In genomic region chr17:20281860-20282259, GRCh38 we compare ENCODE assay signal across 13 cellular contexts.
DNase-seq lines count a peak whose midpoint lies in the region; ATAC-seq and TF ChIP-seq lines count a peak whose summit lies in the region.
"Had no signal": no experiment of that assay in that cellular context is flagged by ENCODE, and none has a peak within 500 bp of the region (broad histone marks: within the 10 kb centered on the region; RNA-seq: fewer than 3 reads in every experiment).

No MANE protein-coding gene starts in this region.

- peaks cover 9% of the 10 kb centered on the region for H3K4me1 Mint-ChIP-seq in activated CD8-positive, alpha-beta memory T cell treated with anti-CD3 and anti-CD28 coated beads, Interleukin-2, amount 10 ng/mL, durations not matched to agents 7 days and 5 days
- H3K4me1 Mint-ChIP-seq: naive B cell had no signal

- H3K27me3 Mint-ChIP-seq in activated CD8-positive, alpha-beta memory T cell treated with anti-CD3 and anti-CD28 coated beads, Interleukin-2, amount 10 ng/mL, durations not matched to agents 7 days and 5 days: no peaks in the 10 kb centered on the region
- H3K27me3 Mint-ChIP-seq: activated CD4-positive, alpha-beta T cell treated with anti-CD3 and anti-CD28 coated beads, Interleukin-2, amount 10 ng/mL, durations not matched to agents 7 days and 5 days; naive B cell had no signal

- 78% methylated on average over 11 of the region's 11 CpGs for WGBS in esophagus muscularis mucosa

- DNase-seq in NCI-H2196 (lab: John Stamatoyannopoulos, UW; ENCODE audit: unreplicated experiment) (peak; percentile 5), NCI-H2196 treated with DMSO at 0.1 percent for 48 hours (lab: John Stamatoyannopoulos, UW; ENCODE audit: unreplicated experiment) (no peak), amygdala (lab: John Stamatoyannopoulos, UW) (peak in 40 of 56 donors; percentile 9 to 76 (median 46)), hypothalamus (lab: John Stamatoyannopoulos, UW) (peak in 35 of 51 donors; percentile 11 to 77 (median 54)), retina (peak; percentile 25), esophagus muscularis mucosa (ENCODE audit: extremely low spot score) (no peak), NCI-H2107 treated with DMSO at 0.1 percent for 48 hours (lab: John Stamatoyannopoulos, UW; ENCODE audit: unreplicated experiment) (no peak)
- no peak for DNase-seq in activated CD8-positive, alpha-beta memory T cell treated with anti-CD3 and anti-CD28 coated beads, Interleukin-2, amount 10 ng/mL, durations not matched to agents 7 days and 5 days
- DNase-seq: activated CD4-positive, alpha-beta T cell treated with anti-CD3 and anti-CD28 coated beads, Interleukin-2, amount 10 ng/mL, durations not matched to agents 7 days and 5 days; naive B cell had no signal

- CTCF ChIA-PET in activated CD8-positive, alpha-beta memory T cell treated with anti-CD3 and anti-CD28 coated beads, Interleukin-2, amount 10 ng/mL, durations not matched to agents 7 days and 5 days (lab: Charles Lee): no interaction called here

- H3K4me3 ChIP-seq in esophagus muscularis mucosa: no peak overlapping the region
- H3K4me3 ChIP-seq: cardiac muscle cell, SJSA1 had no signal

- intact Hi-C loops in esophagus muscularis mucosa (cut with DNase I): no loop called here

- H3K27ac Mint-ChIP-seq in activated CD8-positive, alpha-beta memory T cell treated with anti-CD3 and anti-CD28 coated beads, Interleukin-2, amount 10 ng/mL, durations not matched to agents 7 days and 5 days: no peak overlapping the region
- H3K27ac Mint-ChIP-seq: activated CD4-positive, alpha-beta T cell treated with anti-CD3 and anti-CD28 coated beads, Interleukin-2, amount 10 ng/mL, durations not matched to agents 7 days and 5 days had no signal

- no peaks in the 10 kb centered on the region for H3K36me3 Mint-ChIP-seq in activated CD8-positive, alpha-beta memory T cell treated with anti-CD3 and anti-CD28 coated beads, Interleukin-2, amount 10 ng/mL, durations not matched to agents 7 days and 5 days

- no peak overlapping the region for H3K27ac ChIP-seq in esophagus muscularis mucosa (replicated peaks in 1 of 4)
- H3K27ac ChIP-seq: cardiac muscle cell, SJSA1 had no signal

- no peaks in the 10 kb centered on the region for H3K9me3 ChIP-seq in esophagus muscularis mucosa
- H3K9me3 ChIP-seq: SJSA1 had no signal

- H3K4me1 ChIP-seq in esophagus muscularis mucosa: no peaks in the 10 kb centered on the region
- H3K4me1 ChIP-seq: SJSA1 had no signal

- no peak for ATAC-seq in activated CD8-positive, alpha-beta memory T cell treated with anti-CD3 and anti-CD28 coated beads, Interleukin-2, amount 10 ng/mL, durations not matched to agents 7 days and 5 days
- ATAC-seq: esophagus mucosa had no signal

- no peak for TF ChIP-seq CTCF in esophagus muscularis mucosa (IDR thresholded peaks at IDR 0.05)

- TF ChIP-seq POLR2A in esophagus muscularis mucosa (IDR thresholded peaks at IDR 0.05; ENCODE audit: low read depth): no peak

- no peaks in the 10 kb centered on the region for H3K36me3 ChIP-seq in esophagus muscularis mucosa
- H3K36me3 ChIP-seq: cardiac muscle cell had no signal

- no peaks in the 10 kb centered on the region for H3K9me3 Mint-ChIP-seq in activated CD8-positive, alpha-beta memory T cell treated with anti-CD3 and anti-CD28 coated beads, Interleukin-2, amount 10 ng/mL, durations not matched to agents 7 days and 5 days (ENCODE audit: low read depth)
- H3K9me3 Mint-ChIP-seq: activated CD4-positive, alpha-beta T cell treated with anti-CD3 and anti-CD28 coated beads, Interleukin-2, amount 10 ng/mL, durations not matched to agents 7 days and 5 days; naive B cell had no signal

- no peak for TF ChIP-seq EP300 in esophagus muscularis mucosa (IDR thresholded peaks at IDR 0.05)

- no peaks in the 10 kb centered on the region for H3K27me3 ChIP-seq in esophagus muscularis mucosa
- H3K27me3 ChIP-seq: cardiac muscle cell, SJSA1 had no signal

- no peak overlapping the region for H3K4me3 Mint-ChIP-seq in activated CD8-positive, alpha-beta memory T cell treated with anti-CD3 and anti-CD28 coated beads, Interleukin-2, amount 10 ng/mL, durations not matched to agents 7 days and 5 days
- H3K4me3 Mint-ChIP-seq: activated CD4-positive, alpha-beta T cell treated with anti-CD3 and anti-CD28 coated beads, Interleukin-2, amount 10 ng/mL, durations not matched to agents 7 days and 5 days had no signal

Comparison
In these comparisons a context has a peak if more than half of its experiments do, and no peak if none do; other contexts are left out.
1. DNase-seq: peak in NCI-H2196 (single experiment), amygdala (40 of 56), hypothalamus (35 of 51) and retina (single experiment); none in NCI-H2196 treated with DMSO at 0.1 percent for 48 hours (single experiment), esophagus muscularis mucosa (single experiment), NCI-H2107 treated with DMSO at 0.1 percent for 48 hours (single experiment) and activated CD8-positive, alpha-beta memory T cell treated with anti-CD3 and anti-CD28 coated beads, Interleukin-2, amount 10 ng/mL, durations not matched to agents 7 days and 5 days (single experiment).